ENCODE assay signal across 13 cellular contexts in the genomic region with DNA sequence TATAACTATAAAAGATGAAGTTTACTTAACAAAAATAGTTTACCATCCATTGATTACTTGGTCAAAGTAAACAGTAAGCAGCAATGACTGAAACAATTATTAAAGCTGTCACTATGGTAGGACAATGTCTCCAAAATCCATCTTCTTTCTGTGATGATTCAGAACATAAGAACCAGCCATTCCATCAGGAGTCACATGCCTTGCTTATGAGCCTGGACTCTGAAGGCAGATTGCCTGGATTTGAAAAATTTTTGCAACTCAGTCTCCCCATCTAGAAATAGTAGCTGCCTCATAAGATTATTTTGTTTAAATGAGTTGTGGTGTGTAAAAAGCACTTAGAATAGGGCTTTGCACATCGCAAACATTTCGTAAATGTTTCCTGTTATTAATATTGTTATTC.
"Had no signal": no experiment of that assay in that cellular context is flagged by ENCODE, and none has a peak within 500 bp of the region (broad histone marks: within the 10 kb centered on the region; RNA-seq: fewer than 3 reads in every experiment).

No MANE protein-coding gene starts in this region.

- H3K36me3 ChIP-seq: spleen had no signal

- H3K4me3 ChIP-seq: coronary artery, spleen had no signal

- H3K4me1 ChIP-seq: foreskin keratinocyte had no signal

- H3K9me3 ChIP-seq: spleen had no signal

- H3K36me3 Mint-ChIP-seq: activated naive CD8-positive, alpha-beta T cell treated with anti-CD3 and anti-CD28 coated beads, Interleukin-2, amount 10 ng/mL, durations not matched to agents 7 days and 5 days; natural killer cell; type B pancreatic cell had no signal

- H3K4me1 Mint-ChIP-seq: activated naive CD8-positive, alpha-beta T cell treated with anti-CD3 and anti-CD28 coated beads, Interleukin-2, amount 10 ng/mL, durations not matched to agents 7 days and 5 days; natural killer cell had no signal

- DNase-seq: activated CD4-positive, alpha-beta T cell treated with anti-CD3 and anti-CD28 coated beads for 1 hour; activated gamma-delta T cell treated with Interleukin-2 at 50 U/mL for 16 hours; activated naive CD8-positive, alpha-beta T cell treated with anti-CD3 and anti-CD28 coated beads, Interleukin-2, amount 10 ng/mL, durations not matched to agents 7 days and 5 days; activated T-cell treated with anti-CD3 and anti-CD28 coated beads, Interleukin-2, amount 50 U/mL, for 4 hours; effector CD8-positive, alpha-beta T cell; natural killer cell; spleen; stimulated activated naive CD4-positive, alpha-beta T cell had no signal

- H3K27ac ChIP-seq: coronary artery, foreskin keratinocyte, spleen had no signal

- H3K4me3 Mint-ChIP-seq: activated naive CD8-positive, alpha-beta T cell treated with anti-CD3 and anti-CD28 coated beads, Interleukin-2, amount 10 ng/mL, durations not matched to agents 7 days and 5 days; activated T-cell treated with anti-CD3 and anti-CD28 coated beads, Interleukin-2, amount 50 U/mL, for 4 hours; natural killer cell; T-helper 2 cell treated with Interferon-gamma antibody and Interleukin-4, amounts not matched to agents 5 μg/mL and 100 μg/mL, for 36 hours; type B pancreatic cell had no signal

- H3K27ac Mint-ChIP-seq: activated naive CD8-positive, alpha-beta T cell treated with anti-CD3 and anti-CD28 coated beads, Interleukin-2, amount 10 ng/mL, durations not matched to agents 7 days and 5 days; natural killer cell; progenitor cell of endocrine pancreas; T-helper 2 cell treated with Interferon-gamma antibody and Interleukin-4, amounts not matched to agents 5 μg/mL and 100 μg/mL, for 36 hours; type B pancreatic cell had no signal
